Comparison of ENCODE assay signal across 18 cellular contexts in genomic region chr13:94558721-94559120, GRCh38. TPM values are rescaled to one million over a fixed set of nuclear protein-coding genes. Genes with fewer than 3 reads are reported as not detected.
DNase-seq lines count a peak whose midpoint lies in the region; ATAC-seq and TF ChIP-seq lines count a peak whose summit lies in the region.
"Had no signal": no experiment of that assay in that cellular context is flagged by ENCODE, and none has a peak within 500 bp of the region (broad histone marks: within the 10 kb centered on the region; RNA-seq: fewer than 3 reads in every experiment).

No MANE protein-coding gene starts in this region.

- no peak for DNase-seq in natural killer cell treated with Interleukin-12 subunit alpha and Interleukin-12 subunit beta and Interleukin-15 and Interleukin-18, amount 100 ng/mL, for 72 hours (ENCODE audit: low spot score)
- no peak for DNase-seq in natural killer cell
- DNase-seq in activated naive CD8-positive, alpha-beta T cell treated with anti-CD3 and anti-CD28 coated beads, Interleukin-2, amount 50 U/mL, for 24 hours: no peak
- peak; percentile 13 to 54 for DNase-seq in stimulated activated naive CD8-positive, alpha-beta T cell treated with anti-CD3 and anti-CD28 coated beads, Interleukin-15, amount 100 ng/mL, for 72 hours
- DNase-seq in NCI-H510A treated with DMSO at 0.1 percent for 48 hours (lab: John Stamatoyannopoulos, UW): no peak
- no peak for DNase-seq in activated CD8-positive, alpha-beta memory T cell treated with anti-CD3 and anti-CD28 coated beads, Interleukin-2, amount 50 U/mL, for 4 hours
- DNase-seq in NCI-H146 (lab: John Stamatoyannopoulos, UW): no peak
- DNase-seq: AML-193; gastrocnemius medialis; Kasumi-1; NCI-H1694; NCI-H446 treated with DMSO at 0.1 percent for 48 hours; stimulated activated CD4-positive, alpha-beta T cell treated with anti-CD3 and anti-CD28 coated beads, Interleukin-15, amount 100 ng/mL, for 24 hours; substantia nigra had no signal

- TF ChIP-seq CTCF in natural killer cell (IDR thresholded peaks at IDR 0.05) (no peak), OCI-LY1 (IDR thresholded peaks at IDR 0.05; ENCODE audit: low read length) (no peak)

- peaks cover 7% of the 10 kb centered on the region; the same call in 1 of the 2 replicates for H3K9me3 ChIP-seq in OCI-LY1 (ENCODE audit: low read length)
- H3K9me3 ChIP-seq: gastrocnemius medialis had no signal

- no peak overlapping the region for H3K4me3 Mint-ChIP-seq in natural killer cell treated with Interleukin-12 subunit alpha and Interleukin-12 subunit beta and Interleukin-15 and Interleukin-18, amount 100 ng/mL, for 72 hours
- no peak overlapping the region for H3K4me3 Mint-ChIP-seq in natural killer cell
- H3K4me3 Mint-ChIP-seq in activated naive CD8-positive, alpha-beta T cell treated with anti-CD3 and anti-CD28 coated beads, Interleukin-2, amount 50 U/mL, for 24 hours: no peak overlapping the region
- peak overlapping the region; percentile 41 to 52 for H3K4me3 Mint-ChIP-seq in stimulated activated naive CD8-positive, alpha-beta T cell treated with anti-CD3 and anti-CD28 coated beads, Interleukin-15, amount 100 ng/mL, for 72 hours
- H3K4me3 Mint-ChIP-seq: nephron had no signal

- peak; percentile 51 to 59 for ATAC-seq in natural killer cell treated with Interleukin-12 subunit alpha and Interleukin-12 subunit beta and Interleukin-15 and Interleukin-18, amount 100 ng/mL, for 72 hours
- no peak for ATAC-seq in natural killer cell
- ATAC-seq in activated naive CD8-positive, alpha-beta T cell treated with anti-CD3 and anti-CD28 coated beads, Interleukin-2, amount 50 U/mL, for 24 hours: peak; percentile 46
- peak; percentile 88 for ATAC-seq in stimulated activated naive CD8-positive, alpha-beta T cell treated with anti-CD3 and anti-CD28 coated beads, Interleukin-15, amount 100 ng/mL, for 72 hours
- ATAC-seq: gastrocnemius medialis had no signal

- no peaks in the 10 kb centered on the region for H3F3A ChIP-seq in OCI-LY1 (ENCODE audit: insufficient read depth, low read length)

- no peaks in the 10 kb centered on the region for H3K9me3 Mint-ChIP-seq in natural killer cell treated with Interleukin-12 subunit alpha and Interleukin-12 subunit beta and Interleukin-15 and Interleukin-18, amount 100 ng/mL, for 72 hours
- H3K9me3 Mint-ChIP-seq in natural killer cell: no peaks in the 10 kb centered on the region
- H3K9me3 Mint-ChIP-seq in activated naive CD8-positive, alpha-beta T cell treated with anti-CD3 and anti-CD28 coated beads, Interleukin-2, amount 50 U/mL, for 24 hours: no peaks in the 10 kb centered on the region
- no peaks in the 10 kb centered on the region for H3K9me3 Mint-ChIP-seq in stimulated activated naive CD8-positive, alpha-beta T cell treated with anti-CD3 and anti-CD28 coated beads, Interleukin-15, amount 100 ng/mL, for 72 hours
- H3K9me3 Mint-ChIP-seq: nephron had no signal

- peak overlapping the region; percentile 81 for H3K27ac ChIP-seq in OCI-LY1 (ENCODE audit: low read depth, low read length, poor library complexity, severe bottlenecking)
- H3K27ac ChIP-seq: gastrocnemius medialis, SK-N-MC had no signal

- peak overlapping the region; percentile 31; the same call in 1 of the 2 replicates for H3K4me2 ChIP-seq in OCI-LY1 (ENCODE audit: low read length)

- peaks cover 5% of the 10 kb centered on the region for H3K36me3 Mint-ChIP-seq in natural killer cell treated with Interleukin-12 subunit alpha and Interleukin-12 subunit beta and Interleukin-15 and Interleukin-18, amount 100 ng/mL, for 72 hours
- no peaks in the 10 kb centered on the region for H3K36me3 Mint-ChIP-seq in natural killer cell
- peaks cover 6% of the 10 kb centered on the region for H3K36me3 Mint-ChIP-seq in activated naive CD8-positive, alpha-beta T cell treated with anti-CD3 and anti-CD28 coated beads, Interleukin-2, amount 50 U/mL, for 24 hours (ENCODE audit: low read depth)

- H3K79me2 ChIP-seq in OCI-LY1 (ENCODE audit: insufficient read depth, low read length): no peaks in the 10 kb centered on the region

- peaks cover 5 to 11% of the 10 kb centered on the region in 2 donors for H3K4me1 Mint-ChIP-seq in natural killer cell treated with Interleukin-12 subunit alpha and Interleukin-12 subunit beta and Interleukin-15 and Interleukin-18, amount 100 ng/mL, for 72 hours (ENCODE audit: low read depth in 2 of 2)
- no peaks in the 10 kb centered on the region for H3K4me1 Mint-ChIP-seq in natural killer cell
- H3K4me1 Mint-ChIP-seq in activated naive CD8-positive, alpha-beta T cell treated with anti-CD3 and anti-CD28 coated beads, Interleukin-2, amount 50 U/mL, for 24 hours: peaks cover 20% of the 10 kb centered on the region
- H3K4me1 Mint-ChIP-seq in stimulated activated naive CD8-positive, alpha-beta T cell treated with anti-CD3 and anti-CD28 coated beads, Interleukin-15, amount 100 ng/mL, for 72 hours: peaks cover 23% of the 10 kb centered on the region
- H3K4me1 Mint-ChIP-seq: nephron had no signal

- intact Hi-C loops in natural killer cell (cut with micrococcal nuclease): no loop called here

- no peaks in the 10 kb centered on the region for H3K27me3 ChIP-seq in OCI-LY1 (ENCODE audit: insufficient read depth, low read length)
- H3K27me3 ChIP-seq: gastrocnemius medialis had no signal

- H3K9ac ChIP-seq in OCI-LY1 (ENCODE audit: low read length): no peak overlapping the region

- peaks cover 6% of the 10 kb centered on the region; the same call in 1 of the 2 replicates for H3K36me3 ChIP-seq in OCI-LY1 (ENCODE audit: insufficient read depth, low read length)
- H3K36me3 ChIP-seq: gastrocnemius medialis had no signal

- no peak overlapping the region for H3K4me3 ChIP-seq in OCI-LY1 (ENCODE audit: low read depth, low read length, poor library complexity, severe bottlenecking)
- H3K4me3 ChIP-seq: gastrocnemius medialis, lung, SK-N-MC had no signal

- no peaks in the 10 kb centered on the region for H3K9me2 ChIP-seq in OCI-LY1 (ENCODE audit: low read depth, low read length)

- H3K4me1 ChIP-seq in OCI-LY1 (ENCODE audit: insufficient read depth, low read length, severe bottlenecking): peaks cover 29% of the 10 kb centered on the region
- H3K4me1 ChIP-seq: gastrocnemius medialis had no signal

- no peaks in the 10 kb centered on the region for H3K27me3 Mint-ChIP-seq in natural killer cell treated with Interleukin-12 subunit alpha and Interleukin-12 subunit beta and Interleukin-15 and Interleukin-18, amount 100 ng/mL, for 72 hours
- no peaks in the 10 kb centered on the region for H3K27me3 Mint-ChIP-seq in natural killer cell (ENCODE audit: low read depth in 2 of 2)
- H3K27me3 Mint-ChIP-seq in activated naive CD8-positive, alpha-beta T cell treated with anti-CD3 and anti-CD28 coated beads, Interleukin-2, amount 50 U/mL, for 24 hours: no peaks in the 10 kb centered on the region
- no peaks in the 10 kb centered on the region for H3K27me3 Mint-ChIP-seq in stimulated activated naive CD8-positive, alpha-beta T cell treated with anti-CD3 and anti-CD28 coated beads, Interleukin-15, amount 100 ng/mL, for 72 hours

- peak overlapping the region; percentile 41 for H3K27ac Mint-ChIP-seq in natural killer cell treated with Interleukin-12 subunit alpha and Interleukin-12 subunit beta and Interleukin-15 and Interleukin-18, amount 100 ng/mL, for 72 hours
- no peak overlapping the region for H3K27ac Mint-ChIP-seq in natural killer cell
- H3K27ac Mint-ChIP-seq in activated naive CD8-positive, alpha-beta T cell treated with anti-CD3 and anti-CD28 coated beads, Interleukin-2, amount 50 U/mL, for 24 hours: peak overlapping the region; percentile 57
- H3K27ac Mint-ChIP-seq in stimulated activated naive CD8-positive, alpha-beta T cell treated with anti-CD3 and anti-CD28 coated beads, Interleukin-15, amount 100 ng/mL, for 72 hours: peak overlapping the region; percentile 6 to 41
- H3K27ac Mint-ChIP-seq: nephron had no signal

- H4K20me1 ChIP-seq in OCI-LY1 (ENCODE audit: insufficient read depth, low read length): no peaks in the 10 kb centered on the region

- no peak overlapping the region for H2AFZ ChIP-seq in OCI-LY1 (ENCODE audit: low read length)

RNA-seq across cellular contexts. Expression of gene TGDS, which starts 37.2 kb away (rescaled TPM):
- total RNA-seq in natural killer cell treated with Interleukin-12 subunit alpha and Interleukin-12 subunit beta and Interleukin-15 and Interleukin-18, amount 100 ng/mL, for 72 hours: 10 to 100 TPM; 18.7 to 20.5 TPM
- 1 to 10 TPM; 6.9 to 9.0 (median 7.7) TPM for total RNA-seq in natural killer cell

RNA-seq across cellular contexts. Expression of gene GPR180, which starts 42.9 kb away (rescaled TPM):
- total RNA-seq in natural killer cell treated with Interleukin-12 subunit alpha and Interleukin-12 subunit beta and Interleukin-15 and Interleukin-18, amount 100 ng/mL, for 72 hours: 1 to 10 TPM; 7.1 to 7.8 TPM
- 1 to 10 TPM; 2.0 to 2.9 (median 2.7) TPM for total RNA-seq in natural killer cell

Comparison
In these comparisons a context has a peak if more than half of its experiments do, and no peak if none do; other contexts are left out.
1. ATAC-seq: peak in natural killer cell treated with Interleukin-12 subunit alpha and Interleukin-12 subunit beta and Interleukin-15 and Interleukin-18, amount 100 ng/mL, for 72 hours (2 of 2), activated naive CD8-positive, alpha-beta T cell treated with anti-CD3 and anti-CD28 coated beads, Interleukin-2, amount 50 U/mL, for 24 hours (single experiment) and stimulated activated naive CD8-positive, alpha-beta T cell treated with anti-CD3 and anti-CD28 coated beads, Interleukin-15, amount 100 ng/mL, for 72 hours (single experiment); none in natural killer cell (0 of 3).
2. H3K27ac Mint-ChIP-seq: peak in natural killer cell treated with Interleukin-12 subunit alpha and Interleukin-12 subunit beta and Interleukin-15 and Interleukin-18, amount 100 ng/mL, for 72 hours (2 of 2), activated naive CD8-positive, alpha-beta T cell treated with anti-CD3 and anti-CD28 coated beads, Interleukin-2, amount 50 U/mL, for 24 hours (single experiment) and stimulated activated naive CD8-positive, alpha-beta T cell treated with anti-CD3 and anti-CD28 coated beads, Interleukin-15, amount 100 ng/mL, for 72 hours (2 of 2); none in natural killer cell (0 of 2).
3. DNase-seq: peak in stimulated activated naive CD8-positive, alpha-beta T cell treated with anti-CD3 and anti-CD28 coated beads, Interleukin-15, amount 100 ng/mL, for 72 hours (2 of 2); none in natural killer cell treated with Interleukin-12 subunit alpha and Interleukin-12 subunit beta and Interleukin-15 and Interleukin-18, amount 100 ng/mL, for 72 hours (single experiment), natural killer cell (single experiment), activated naive CD8-positive, alpha-beta T cell treated with anti-CD3 and anti-CD28 coated beads, Interleukin-2, amount 50 U/mL, for 24 hours (single experiment), NCI-H510A treated with DMSO at 0.1 percent for 48 hours (single experiment), activated CD8-positive, alpha-beta memory T cell treated with anti-CD3 and anti-CD28 coated beads, Interleukin-2, amount 50 U/mL, for 4 hours (single experiment) and NCI-H146 (single experiment).
4. H3K4me3 Mint-ChIP-seq: peak in stimulated activated naive CD8-positive, alpha-beta T cell treated with anti-CD3 and anti-CD28 coated beads, Interleukin-15, amount 100 ng/mL, for 72 hours (2 of 2); none in natural killer cell treated with Interleukin-12 subunit alpha and Interleukin-12 subunit beta and Interleukin-15 and Interleukin-18, amount 100 ng/mL, for 72 hours (single experiment), natural killer cell (single experiment) and activated naive CD8-positive, alpha-beta T cell treated with anti-CD3 and anti-CD28 coated beads, Interleukin-2, amount 50 U/mL, for 24 hours (single experiment).